Comparison of ENCODE assay signal across 8 cellular contexts in genomic region chr5:80655231-80655784, GRCh38. TPM values are rescaled to one million over a fixed set of nuclear protein-coding genes. Genes with fewer than 3 reads are reported as not detected.
DNase-seq lines count a peak whose midpoint lies in the region; ATAC-seq and TF ChIP-seq lines count a peak whose summit lies in the region.

No MANE protein-coding gene starts in this region.

- H3K9me3 Mint-ChIP-seq in activated T-cell treated with anti-CD3 and anti-CD28 coated beads, Interleukin-2, amount 50 U/mL, for 4 hours = no peaks in the 10 kb centered on the region
- no peaks in the 10 kb centered on the region for H3K9me3 Mint-ChIP-seq in immature natural killer cell

- H3K4me3 Mint-ChIP-seq in activated T-cell treated with anti-CD3 and anti-CD28 coated beads, Interleukin-2, amount 50 U/mL, for 4 hours = peak overlapping the region; percentile 85
- H3K4me3 Mint-ChIP-seq in immature natural killer cell = peak overlapping the region; percentile 86 to 97 (median 95)

- H3K27me3 Mint-ChIP-seq in activated T-cell treated with anti-CD3 and anti-CD28 coated beads, Interleukin-2, amount 50 U/mL, for 4 hours (ENCODE audit: low read depth) = no peaks in the 10 kb centered on the region
- H3K27me3 Mint-ChIP-seq in immature natural killer cell (ENCODE audit: low read depth in 3 of 3) = peaks cover 0 to 12% (median 8%) of the 10 kb centered on the region in 3 donors

- TF ChIP-seq CTCF in testis (IDR thresholded peaks at IDR 0.05) = no peak

- peaks cover 22% of the 10 kb centered on the region for H3K4me1 Mint-ChIP-seq in activated T-cell treated with anti-CD3 and anti-CD28 coated beads, Interleukin-2, amount 50 U/mL, for 4 hours (ENCODE audit: low read depth)
- peaks cover 26 to 32% of the 10 kb centered on the region in 2 donors for H3K4me1 Mint-ChIP-seq in immature natural killer cell

- H3K27ac Mint-ChIP-seq in immature natural killer cell = peak overlapping the region; percentile 90 to 99 (median 96)

- peaks cover 12% of the 10 kb centered on the region for H3K4me1 ChIP-seq in testis

- 16% methylated on average over 7 of the region's 7 CpGs for WGBS in testis, 2 donors

- no peaks in the 10 kb centered on the region for H3K9me3 ChIP-seq in testis

- peak overlapping the region; percentile 81 to 92 for H3K4me3 ChIP-seq in testis

- H3K27me3 ChIP-seq in testis = no peaks in the 10 kb centered on the region

- ATAC-seq in activated T-cell treated with anti-CD3 and anti-CD28 coated beads, Interleukin-2, amount 50 U/mL, for 4 hours = no peak
- no peak for ATAC-seq in GM21390 (IDR thresholded peaks at IDR 0.05; ENCODE audit: unreplicated experiment)

- no peak for TF ChIP-seq POLR2A in testis (IDR thresholded peaks at IDR 0.05)

- peak overlapping the region; percentile 90 to 94 for H3K27ac ChIP-seq in testis

- intact Hi-C loops in testis (cut with DNase I; ENCODE audit: low total_unique reads) = no loop called here

- H3K36me3 ChIP-seq in testis (ENCODE audit: low read depth, missing control alignments) = no peaks in the 10 kb centered on the region

- H3K36me3 Mint-ChIP-seq in activated T-cell treated with anti-CD3 and anti-CD28 coated beads, Interleukin-2, amount 50 U/mL, for 4 hours (ENCODE audit: insufficient read depth) = peaks cover 26% of the 10 kb centered on the region
- peaks cover 16 to 37% (median 34%) of the 10 kb centered on the region in 3 donors for H3K36me3 Mint-ChIP-seq in immature natural killer cell

- peak; percentile 17 for DNase-seq in activated T-cell treated with anti-CD3 and anti-CD28 coated beads, Interleukin-2, amount 50 U/mL, for 1 hour
- DNase-seq in activated T-cell treated with anti-CD3 and anti-CD28 coated beads for 4 hours (no peak), immature natural killer cell (no peak), testis (no peak), occipital lobe (lab: John Stamatoyannopoulos, UW) (no peak)
- DNase-seq in activated T-cell treated with anti-CD3 and anti-CD28 coated beads, Interleukin-2, amount 50 U/mL, for 4 hours = no peak
- DNase-seq in central memory CD4-positive, alpha-beta T cell = no peak

RNA-seq across cellular contexts. Expression of gene DHFR, which starts 0.5 kb away (rescaled TPM):
- total RNA-seq in activated T-cell treated with anti-CD3 and anti-CD28 coated beads, Interleukin-2, amount 50 U/mL, for 4 hours = 10 to 100 TPM; 29.4 to 42.1 (median 32.2) TPM
- polyA plus RNA-seq in immature natural killer cell (1 to 10 TPM; 3.2 to 5.9 (median 3.3) TPM), testis (ENCODE audit: insufficient read depth, low read depth, low replicate concordance) (35.2 TPM)
- total RNA-seq in testis (10 to 100 TPM; 16.8 to 18.0 TPM), occipital lobe (12.9 TPM)

RNA-seq across cellular contexts. Expression of gene MSH3, which starts 0.9 kb away (rescaled TPM):
- total RNA-seq in activated T-cell treated with anti-CD3 and anti-CD28 coated beads, Interleukin-2, amount 50 U/mL, for 4 hours = 10 to 100 TPM; 14.6 to 15.5 (median 15.1) TPM
- polyA plus RNA-seq in immature natural killer cell (10 to 100 TPM in 2 of 3 donors, 1 to 10 TPM in 1; 5.6 to 13.7 (median 10.3) TPM), testis (ENCODE audit: insufficient read depth, low read depth, low replicate concordance) (7.6 TPM)
- total RNA-seq in testis (10 to 100 TPM; 16.6 to 17.7 TPM), occipital lobe (39.1 TPM)
